1 cellular context compared by ENCODE assay signal in the genomic region with DNA sequence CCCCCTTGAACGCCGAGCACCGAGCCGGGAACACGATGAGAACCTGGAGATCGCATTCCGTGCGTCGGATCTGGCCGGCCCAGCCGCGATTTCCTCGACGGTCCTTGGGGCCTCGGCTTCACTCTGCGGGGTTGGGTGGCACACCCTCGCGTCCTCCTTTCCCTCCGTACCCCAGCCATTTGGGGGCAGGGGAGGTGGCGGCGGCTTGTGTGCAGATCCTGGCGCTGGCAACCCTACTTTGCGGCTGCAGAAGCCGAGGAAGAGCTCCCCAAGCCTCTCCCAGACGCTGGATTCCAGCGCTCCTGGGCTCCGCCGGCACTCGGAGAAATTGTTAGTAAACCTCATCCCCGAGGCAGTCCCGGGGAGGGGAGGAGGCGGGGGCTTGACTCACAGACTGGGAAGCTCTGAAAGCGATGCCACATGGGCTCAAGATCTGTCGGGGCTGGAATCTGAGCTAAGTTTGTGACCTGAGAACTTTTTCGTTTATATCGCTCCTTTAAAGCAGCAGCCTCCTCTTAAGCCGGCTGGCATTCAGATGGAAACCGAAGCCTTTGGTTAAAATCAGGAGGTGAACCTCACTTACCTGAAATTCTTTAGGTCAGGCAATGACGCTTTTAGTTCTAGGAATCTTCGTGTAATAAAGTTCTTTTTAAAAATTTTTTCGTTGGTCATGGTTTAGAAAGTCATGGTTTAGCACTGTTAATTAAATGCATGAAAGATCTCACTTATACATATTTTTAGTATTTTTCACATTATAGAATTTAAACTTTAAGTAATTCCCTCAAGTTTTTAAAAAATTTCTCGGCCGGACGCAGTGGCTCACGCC.
A peak's percentile ranks its signal among the peaks of the same experiment; 100 is the strongest.
TF ChIP-seq lines count a peak whose summit lies in the region.

No MANE protein-coding gene starts in this region.

TF ChIP-seq in HepG2, 621 proteins besides CTCF, POLR2A, EP300 and RAD21 (continued from another document):
- TF ChIP-seq ZNF652 (CRISPR knock-in tag; IDR thresholded peaks at IDR 0.05; ENCODE audit: borderline replicate concordance, low read depth) (no peak), CBX2 (IDR thresholded peaks at IDR 0.05; ENCODE audit: low read depth, low read length) (peak; percentile 96), CBX2 (CRISPR knock-in tag; IDR thresholded peaks at IDR 0.05; ENCODE audit: low read depth) (0 out of 2 replicates have a peak, but pooled peaks have one; percentile 72), ZNF343 (CRISPR knock-in tag; IDR thresholded peaks at IDR 0.05) (no peak), YEATS4 (CRISPR knock-in tag; IDR thresholded peaks at IDR 0.05; ENCODE audit: borderline replicate concordance) (0 out of 2 replicates have a peak, but pooled peaks have one; percentile 43), ZNF572 (CRISPR knock-in tag; IDR thresholded peaks at IDR 0.05) (no peak), ZNF7 (CRISPR knock-in tag; IDR thresholded peaks at IDR 0.05) (no peak), NKX3-1 (CRISPR knock-in tag; IDR thresholded peaks at IDR 0.05) (0 out of 2 replicates have a peak, but pooled peaks have one; percentile 25)
- TF ChIP-seq, protein P1, sequence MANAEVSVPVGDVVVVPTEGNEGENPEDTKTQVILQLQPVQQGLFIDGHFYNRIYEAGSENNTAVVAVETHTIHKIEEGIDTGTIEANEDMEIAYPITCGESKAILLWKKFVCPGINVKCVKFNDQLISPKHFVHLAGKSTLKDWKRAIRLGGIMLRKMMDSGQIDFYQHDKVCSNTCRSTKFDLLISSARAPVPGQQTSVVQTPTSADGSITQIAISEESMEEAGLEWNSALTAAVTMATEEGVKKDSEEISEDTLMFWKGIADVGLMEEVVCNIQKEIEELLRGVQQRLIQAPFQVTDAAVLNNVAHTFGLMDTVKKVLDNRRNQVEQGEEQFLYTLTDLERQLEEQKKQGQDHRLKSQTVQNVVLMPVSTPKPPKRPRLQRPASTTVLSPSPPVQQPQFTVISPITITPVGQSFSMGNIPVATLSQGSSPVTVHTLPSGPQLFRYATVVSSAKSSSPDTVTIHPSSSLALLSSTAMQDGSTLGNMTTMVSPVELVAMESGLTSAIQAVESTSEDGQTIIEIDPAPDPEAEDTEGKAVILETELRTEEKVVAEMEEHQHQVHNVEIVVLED (CRISPR knock-in tag; IDR thresholded peaks at IDR 0.05; ENCODE audit: borderline replicate concordance) = no peak
